Comparison of ENCODE assay signal across 22 cellular contexts in genomic region chr4:183716302-183716701, GRCh38.
"Had no signal": no experiment of that assay in that cellular context is flagged by ENCODE, and none has a peak within 500 bp of the region (broad histone marks: within the 10 kb centered on the region; RNA-seq: fewer than 3 reads in every experiment).

No MANE protein-coding gene starts in this region.

- H3K36me3 ChIP-seq: uterus had no signal

- DNase-seq: dorsolateral prefrontal cortex; effector CD4-positive, alpha-beta T cell; gastrocnemius medialis; head of caudate nucleus; kidney glomerular epithelial cell; natural killer cell; pancreas; stimulated activated CD4-positive, alpha-beta T cell treated with anti-CD3 and anti-CD28 coated beads, Interleukin-12 subunit alpha, Interleukin-12 subunit beta, amount 100 ng/mL, for 4 hours; stimulated activated CD4-positive, alpha-beta T cell treated with anti-CD3 and anti-CD28 coated beads, Interleukin-1b, Interleukin-23, amount 100 ng/mL, for 48 hours; stimulated activated CD4-positive, alpha-beta T cell treated with anti-CD3 and anti-CD28 coated beads, Interleukin-4, amount 100 ng/mL, for 1 hour; stimulated activated naive CD4-positive, alpha-beta T cell treated with Interleukin-2 at 50 U/mL for 16 hours; stomach; upper lobe of left lung; uterus had no signal

- H3K4me1 ChIP-seq: gastrocnemius medialis, pancreas, right atrium auricular region, tibial nerve, upper lobe of left lung, uterus had no signal

- H3K27me3 ChIP-seq: dorsolateral prefrontal cortex, gastrocnemius medialis, pancreas, right atrium auricular region, stomach, tibial nerve, upper lobe of left lung, uterus had no signal

- H3K4me3 ChIP-seq: dorsolateral prefrontal cortex, gastrocnemius medialis, lung, pancreas, right atrium auricular region, smooth muscle cell, stomach, tibial nerve, upper lobe of left lung, uterus had no signal

- ATAC-seq: gastrocnemius medialis; left lobe of liver; natural killer cell; pancreas; sciatic nerve; stimulated activated effector memory CD8-positive, alpha-beta T cell treated with anti-CD3 and anti-CD28 coated beads, Interleukin-12 subunit alpha, Interleukin-12 subunit beta, amount 100 ng/mL, for 72 hours had no signal

- H3K9me3 ChIP-seq: gastrocnemius medialis, pancreas, right atrium auricular region, stomach, tibial nerve, upper lobe of left lung, uterus had no signal

- H3K4me3 Mint-ChIP-seq: memory B cell; natural killer cell; stimulated activated effector memory CD8-positive, alpha-beta T cell treated with anti-CD3 and anti-CD28 coated beads, Interleukin-12 subunit alpha, Interleukin-12 subunit beta, amount 100 ng/mL, for 72 hours had no signal

- H3K9me3 Mint-ChIP-seq: natural killer cell; stimulated activated effector memory CD8-positive, alpha-beta T cell treated with anti-CD3 and anti-CD28 coated beads, Interleukin-12 subunit alpha, Interleukin-12 subunit beta, amount 100 ng/mL, for 72 hours had no signal

- H3K27ac ChIP-seq: dorsolateral prefrontal cortex, gastrocnemius medialis, pancreas, right atrium auricular region, stomach, tibial nerve, upper lobe of left lung, uterus had no signal
